In the genomic region with DNA sequence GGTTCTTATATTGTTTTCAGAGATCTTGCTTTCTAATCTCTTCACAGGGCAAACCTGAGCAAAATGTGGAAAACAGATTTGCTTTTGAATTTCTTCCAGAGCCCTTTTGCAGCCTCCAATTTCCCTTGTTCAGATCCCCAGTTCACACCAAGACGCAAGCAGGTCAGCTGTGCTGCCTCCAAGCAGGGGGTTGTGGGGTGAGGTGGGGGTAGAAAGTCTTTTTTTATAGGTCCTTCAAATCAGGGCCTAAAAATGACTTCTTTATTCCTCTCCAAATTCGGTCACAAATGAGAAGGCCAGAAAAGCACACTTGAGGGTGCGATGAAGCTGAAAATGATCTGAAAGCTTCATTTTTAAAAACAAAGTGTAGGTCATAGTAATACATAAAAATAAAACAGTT, we compare ENCODE assay signal across 22 cellular contexts.
"Had no signal": no experiment of that assay in that cellular context is flagged by ENCODE, and none has a peak within 500 bp of the region (broad histone marks: within the 10 kb centered on the region; RNA-seq: fewer than 3 reads in every experiment).

No MANE protein-coding gene starts in this region.

- H3K4me1 ChIP-seq: breast epithelium had no signal

- H3K9me3 ChIP-seq: breast epithelium had no signal

- H3K36me3 ChIP-seq: breast epithelium had no signal

- ATAC-seq: PC-3, T-cell had no signal

- H3K4me3 ChIP-seq: breast epithelium had no signal

- H3K27me3 ChIP-seq: breast epithelium had no signal

- DNase-seq: activated B cell treated with CpG ODN at 0.5 μM for 24 hours; activated CD4-positive, alpha-beta T cell treated with anti-CD3 and anti-CD28 coated beads for 1 hour; activated CD4-positive, alpha-beta T cell treated with anti-CD3 and anti-CD28 coated beads, Interleukin-2, amount 10 ng/mL, durations not matched to agents 24 days and 14 days; activated CD4-positive, alpha-beta T cell treated with anti-CD3 and anti-CD28 coated beads, Interleukin-2, amount 50 U/mL, for 48 hours; activated CD8-positive, alpha-beta memory T cell treated with anti-CD3 and anti-CD28 coated beads, Interleukin-2, amount 10 ng/mL, durations not matched to agents 7 days and 5 days; activated effector memory CD4-positive, alpha-beta T cell treated with Interleukin-2 at 50 U/mL for 16 hours; activated naive CD4-positive, alpha-beta T cell; activated T-cell treated with anti-CD3 and anti-CD28 coated beads, Interleukin-2, amount 50 U/mL, for 24 hours; aorta; caudate nucleus; Kasumi-1; NCI-H1105 treated with DMSO at 0.1 percent for 48 hours; NCI-H1930; NCI-H345; NCI-H510A; NCI-H69; PC-3; SIG-M5; T-cell; T-helper 2 cell; T1000 had no signal
